In the genomic region with DNA sequence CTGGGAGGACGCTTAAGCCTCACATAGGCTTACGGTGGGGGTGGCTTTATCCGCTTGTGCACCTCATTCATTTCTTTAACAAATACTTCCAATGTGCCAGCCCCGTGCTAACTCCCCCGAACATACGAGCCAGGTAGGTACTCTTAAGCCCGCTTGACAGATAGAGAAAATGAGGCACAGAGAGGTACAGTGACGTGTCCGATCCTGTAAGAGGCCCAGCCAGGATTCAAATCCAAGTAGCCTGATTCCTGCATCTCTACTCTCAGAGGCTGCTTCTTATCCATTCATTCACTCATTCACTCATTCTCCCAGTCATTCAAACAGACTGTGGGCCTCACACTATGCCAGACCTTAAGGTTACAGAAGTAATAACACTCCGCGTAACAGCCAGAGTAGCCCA, we compare ENCODE assay signal across 8 cellular contexts. TPM values are rescaled to one million over a fixed set of nuclear protein-coding genes. Genes with fewer than 3 reads are reported as not detected.
DNase-seq lines count a peak whose midpoint lies in the region; ATAC-seq and TF ChIP-seq lines count a peak whose summit lies in the region.

No MANE protein-coding gene starts in this region.

- H3F3A ChIP-seq in Loucy (ENCODE audit: low read depth): peaks cover 6% of the 10 kb centered on the region; the same call in 1 of the 2 replicates

- peak overlapping the region; percentile 85 to 100 (median 93) for H3K4me3 Mint-ChIP-seq in naive thymus-derived CD4-positive, alpha-beta T cell

- H3K36me3 Mint-ChIP-seq in naive thymus-derived CD4-positive, alpha-beta T cell: peaks cover 0 to 37% (median 4%) of the 10 kb centered on the region in 5 donors

- H3K79me2 ChIP-seq in Loucy (ENCODE audit: insufficient read depth, low read length): peaks cover 23% of the 10 kb centered on the region

- peak overlapping the region; percentile 82 for H3K9ac ChIP-seq in BLaER1
- peak overlapping the region; percentile 88 for H3K9ac ChIP-seq in Loucy (ENCODE audit: low read depth, low read length, poor library complexity, severe bottlenecking)
- peak overlapping the region; percentile 81 to 92 for H3K9ac ChIP-seq in colonic mucosa (ENCODE audit: low read depth in 2 of 2, low read length in 2 of 2)

- intact Hi-C loops in colonic mucosa (cut with DNase I): loop anchor here (5.0 kb wide), 1 partner anchor 36 kb away; no protein-coding TSS in a partner anchor
- intact Hi-C loops in naive thymus-derived CD4-positive, alpha-beta T cell (cut with micrococcal nuclease): loop anchor here (1.0 to 5.0 kb wide), 5 partner anchors 31 to 284 kb away; partner anchors contain the start of genes OAS2 (in 2 of the 2) and TPCN1 (in 1 of the 2)

- ATAC-seq in naive thymus-derived CD4-positive, alpha-beta T cell: no peak
- ATAC-seq in HG03095 (IDR thresholded peaks at IDR 0.05; ENCODE audit: unreplicated experiment): no peak
- no peak for ATAC-seq in GM19452 (IDR thresholded peaks at IDR 0.05; ENCODE audit: unreplicated experiment)

- H3K9me3 Mint-ChIP-seq in naive thymus-derived CD4-positive, alpha-beta T cell: peaks cover 0 to 5% (median 0%) of the 10 kb centered on the region in 11 donors

- no peaks in the 10 kb centered on the region for H3K9me2 ChIP-seq in Loucy (replicated peaks; ENCODE audit: low read depth, low read length)

- CTCF ChIA-PET in naive thymus-derived CD4-positive, alpha-beta T cell (lab: Charles Lee): interaction anchor here (1.5 kb wide), 1 partner anchor 39 kb away, joined by 4 read pairs; the partner anchor contains the start of gene OAS2

- peak overlapping the region; percentile 90 to 97 (median 95) for H3K27ac Mint-ChIP-seq in naive thymus-derived CD4-positive, alpha-beta T cell

- in situ Hi-C loops in GM13976 (cut with MboI; ENCODE audit: low sequenced_read_pairs, unreplicated experiment): no loop called here

- POLR2A ChIA-PET in naive thymus-derived CD4-positive, alpha-beta T cell (lab: Charles Lee): interaction anchor here (1.7 to 3.1 kb wide), 3 partner anchors 31 to 40 kb away, joined by 13 to 27 read pairs (median 24); partner anchors contain the start of genes OAS1 and OAS2

- no peak for DNase-seq in colonic mucosa
- DNase-seq in naive thymus-derived CD4-positive, alpha-beta T cell: no peak
- no peak for DNase-seq in Kasumi-1 (lab: John Stamatoyannopoulos, UW)
- DNase-seq in GM13976 (ENCODE audit: low spot score): no peak

- peak overlapping the region; percentile 95 for H2AFZ ChIP-seq in Loucy (ENCODE audit: low read length)

- no peaks in the 10 kb centered on the region for H4K20me1 ChIP-seq in BLaER1
- H4K20me1 ChIP-seq in Loucy (ENCODE audit: insufficient read depth, low read length, poor library complexity, severe bottlenecking): no peaks in the 10 kb centered on the region

- H3K36me3 ChIP-seq in BLaER1 (peaks cover 8% of the 10 kb centered on the region; the same call in 1 of the 2 replicates), Loucy (ENCODE audit: insufficient read depth, low read length) (no peaks in the 10 kb centered on the region; the same call in 1 of the 2 replicates), colonic mucosa (no peaks in the 10 kb centered on the region)
- no peaks in the 10 kb centered on the region for H3K36me3 ChIP-seq in naive thymus-derived CD4-positive, alpha-beta T cell (ENCODE audit: control insufficient read depth in 2 of 3, insufficient read depth in 3 of 3, low read length in 3 of 3)

- peaks cover 22 to 60% (median 31%) of the 10 kb centered on the region in 7 donors for H3K4me1 Mint-ChIP-seq in naive thymus-derived CD4-positive, alpha-beta T cell

- H3K9me3 ChIP-seq in BLaER1: no peaks in the 10 kb centered on the region
- H3K9me3 ChIP-seq in Loucy (ENCODE audit: insufficient read depth, low read depth, low read length): no peaks in the 10 kb centered on the region
- no peaks in the 10 kb centered on the region for H3K9me3 ChIP-seq in colonic mucosa
- H3K9me3 ChIP-seq in naive thymus-derived CD4-positive, alpha-beta T cell (ENCODE audit: control insufficient read depth in 2 of 3, low read length in 3 of 3): no peaks in the 10 kb centered on the region

- peak overlapping the region; percentile 83 for H3K27ac ChIP-seq in BLaER1
- peak overlapping the region; percentile 81 for H3K27ac ChIP-seq in colonic mucosa
- H3K27ac ChIP-seq in naive thymus-derived CD4-positive, alpha-beta T cell (ENCODE audit: low read depth, low read length): peak overlapping the region; percentile 82

- H3K4me3 ChIP-seq in BLaER1 (peak overlapping the region; percentile 78), Loucy (ENCODE audit: low read length, poor library complexity, severe bottlenecking) (peak overlapping the region; percentile 83), colonic mucosa (peak overlapping the region; percentile 70)
- peak overlapping the region; percentile 78 for H3K4me3 ChIP-seq in naive thymus-derived CD4-positive, alpha-beta T cell (ENCODE audit: low read length)

- TF ChIP-seq CTCF in Loucy (conservative IDR thresholded peaks at IDR 0.05; ENCODE audit: low read length) (no peak), colonic mucosa (IDR thresholded peaks at IDR 0.05) (no peak), GM13976 (IDR thresholded peaks at IDR 0.05; ENCODE audit: borderline replicate concordance, control extremely low read depth, extremely low read depth, insufficient read depth, missing control alignments) (no peak)

- no peaks in the 10 kb centered on the region for H3K27me3 Mint-ChIP-seq in naive thymus-derived CD4-positive, alpha-beta T cell

- no peaks in the 10 kb centered on the region for H3K27me3 ChIP-seq in BLaER1
- H3K27me3 ChIP-seq in Loucy (ENCODE audit: insufficient read depth, low read length, poor library complexity, severe bottlenecking): no peaks in the 10 kb centered on the region
- H3K27me3 ChIP-seq in colonic mucosa: no peaks in the 10 kb centered on the region
- no peaks in the 10 kb centered on the region for H3K27me3 ChIP-seq in naive thymus-derived CD4-positive, alpha-beta T cell (ENCODE audit: control insufficient read depth in 2 of 2, insufficient read depth in 2 of 2, low read length in 2 of 2)

- H3K4me2 ChIP-seq in BLaER1 (peak overlapping the region; percentile 92), Loucy (ENCODE audit: low read depth, low read length, poor library complexity, severe bottlenecking) (peak overlapping the region; percentile 94)

- peaks cover 24% of the 10 kb centered on the region for H3K4me1 ChIP-seq in BLaER1
- H3K4me1 ChIP-seq in Loucy (ENCODE audit: insufficient read depth, low read length, poor library complexity, severe bottlenecking): peaks cover 38% of the 10 kb centered on the region
- H3K4me1 ChIP-seq in colonic mucosa: peaks cover 8% of the 10 kb centered on the region
- H3K4me1 ChIP-seq in naive thymus-derived CD4-positive, alpha-beta T cell (ENCODE audit: control insufficient read depth in 2 of 2, insufficient read depth in 2 of 2, low read length in 2 of 2): peaks cover 18 to 19% of the 10 kb centered on the region in 2 donors

RNA-seq across cellular contexts. Expression of gene OAS3, which starts 0.5 kb away (rescaled TPM):
- total RNA-seq in colonic mucosa: 10 to 100 TPM; 15.2 to 39.1 TPM
- 100 to 1,000 TPM in 1 of 5 experiments, 10 to 100 TPM in 4; 17.8 to 264 (median 21.6) TPM for total RNA-seq in naive thymus-derived CD4-positive, alpha-beta T cell
- polyA plus RNA-seq in naive thymus-derived CD4-positive, alpha-beta T cell: 10 to 100 TPM; 14.8 to 20.7 TPM

RNA-seq across cellular contexts. Expression of gene OAS1, which starts 32.0 kb away (rescaled TPM):
- total RNA-seq in colonic mucosa: 100 to 1,000 TPM in 1 of 2 donors, 10 to 100 TPM in 1; 98.2 to 110 TPM
- 100 to 1,000 TPM in 1 of 5 experiments, 10 to 100 TPM in 1, 1 to 10 TPM in 3; 5.1 to 169 (median 6.1) TPM for total RNA-seq in naive thymus-derived CD4-positive, alpha-beta T cell
- polyA plus RNA-seq in naive thymus-derived CD4-positive, alpha-beta T cell: 10 to 100 TPM in 1 of 2 donors, 1 to 10 TPM in 1; 9.2 to 30.3 TPM

RNA-seq across cellular contexts. Expression of gene OAS2, which starts 39.6 kb away (rescaled TPM):
- 1 to 10 TPM; 3.0 to 3.2 TPM for total RNA-seq in colonic mucosa
- 100 to 1,000 TPM in 1 of 5 experiments, 10 to 100 TPM in 4; 29.9 to 238 (median 66.0) TPM for total RNA-seq in naive thymus-derived CD4-positive, alpha-beta T cell
- 10 to 100 TPM; 30.5 to 63.6 TPM for polyA plus RNA-seq in naive thymus-derived CD4-positive, alpha-beta T cell

Comparison
In these comparisons a context has a peak if more than half of its experiments do, and no peak if none do; other contexts are left out.
1. RNA of gene OAS2, which starts 39.6 kb away (total RNA-seq): 29.9 to 238 TPM in naive thymus-derived CD4-positive, alpha-beta T cell; 3.0 to 3.2 TPM in colonic mucosa; every median in the first group is over 4 times any median in the second.
2. Peak in every context shown above with its lines, with median percentiles within 50 percentile points of each other: H3K27ac ChIP-seq, H3K4me3 ChIP-seq and H3K9ac ChIP-seq.